Comparison of ENCODE assay signal across 1 cellular context in genomic region chr6:154733610-154734379, GRCh38.
TF ChIP-seq lines count a peak whose summit lies in the region.

No MANE protein-coding gene starts in this region.

TF ChIP-seq in H1, 55 proteins besides CTCF, POLR2A, EP300 and RAD21:
- TF ChIP-seq RNF2 (IDR thresholded peaks at IDR 0.05; ENCODE audit: borderline replicate concordance, low read depth, low read length, missing control alignments, poor library complexity, severe bottlenecking) (no peak), RFX5 (IDR thresholded peaks at IDR 0.05; ENCODE audit: borderline replicate concordance, low read depth, low read length) (no peak), CTBP2 (IDR thresholded peaks at IDR 0.05; ENCODE audit: borderline replicate concordance, insufficient read depth, insufficient read length, low read length) (no peak), EGR1 (IDR thresholded peaks at IDR 0.05; ENCODE audit: borderline replicate concordance, low read depth, low read length) (peak; percentile 5; the same call in 1 of the 2 replicates), ATF2 (IDR thresholded peaks at IDR 0.05; ENCODE audit: low read length) (no peak), CEBPB (IDR thresholded peaks at IDR 0.05; ENCODE audit: low read depth, low read length) (no peak), BRCA1 (IDR thresholded peaks at IDR 0.05; ENCODE audit: low read depth, low read length) (no peak), RXRA (IDR thresholded peaks at IDR 0.05; ENCODE audit: insufficient read depth, low read depth, low read length) (no peak), TCF12 (IDR thresholded peaks at IDR 0.05; ENCODE audit: low read depth, low read length) (no peak), KDM5A (IDR thresholded peaks at IDR 0.05; ENCODE audit: low read length) (no peak), KDM1A (IDR thresholded peaks at IDR 0.05; ENCODE audit: borderline replicate concordance, low read length) (peak; percentile 69; the same call in 1 of the 2 replicates), CREB1 (IDR thresholded peaks at IDR 0.05) (peak; percentile 33; the same call in 1 of the 2 replicates), KDM4A (IDR thresholded peaks at IDR 0.05; ENCODE audit: low read depth, low read length, severe bottlenecking) (no peak), CHD1 (IDR thresholded peaks at IDR 0.05; ENCODE audit: low read depth, low read length) (no peak), SP2 (IDR thresholded peaks at IDR 0.05; ENCODE audit: low read length) (peak; percentile 17; the same call in 1 of the 2 replicates), TAF1 (IDR thresholded peaks at IDR 0.05; ENCODE audit: low read depth, low read length) (peak; percentile 90), SP1 (IDR thresholded peaks at IDR 0.05; ENCODE audit: low read depth, low read length) (peak; percentile 78), NANOG (IDR thresholded peaks at IDR 0.05; ENCODE audit: insufficient read depth, low read depth, low read length, poor library complexity, severe bottlenecking) (no peak), TBP (IDR thresholded peaks at IDR 0.05; ENCODE audit: low read depth, low read length) (peak; percentile 93), SP4 (IDR thresholded peaks at IDR 0.05; ENCODE audit: low read length) (no peak), SIN3A (conservative IDR thresholded peaks at IDR 0.05 in 1 of 2, IDR thresholded peaks at IDR 0.05 in 1 of 2; ENCODE audit: low read depth in 1 of 2, low read length in 2 of 2) (peak in 1 of 2 experiments; percentile 58; a peak in 2 of 4 replicates), E2F6 (IDR thresholded peaks at IDR 0.05) (peak; percentile 75), GTF2F1 (IDR thresholded peaks at IDR 0.05; ENCODE audit: borderline replicate concordance, low read depth, low read length) (no peak), PHF8 (conservative IDR thresholded peaks at IDR 0.05; ENCODE audit: low read depth, low read length) (peak; percentile 83), POU5F1 (IDR thresholded peaks at IDR 0.05; ENCODE audit: low read depth, low read length) (no peak), CBX5 (IDR thresholded peaks at IDR 0.05; ENCODE audit: low read depth, low read length) (no peak), FOSL1 (IDR thresholded peaks at IDR 0.05; ENCODE audit: insufficient read depth, low read depth, low read length) (no peak), GABPA (IDR thresholded peaks at IDR 0.05; ENCODE audit: borderline replicate concordance, insufficient read depth, low read length) (peak; percentile 20; the same call in 1 of the 2 replicates), POLR2AphosphoS5 (IDR thresholded peaks at IDR 0.05; ENCODE audit: low read depth, low read length) (peak; percentile 89), BCL11A (IDR thresholded peaks at IDR 0.05; ENCODE audit: low read depth in 2 of 2, low read length in 2 of 2) (no peak), HDAC6 (IDR thresholded peaks at IDR 0.05; ENCODE audit: low read depth, low read length) (no peak), CHD2 (IDR thresholded peaks at IDR 0.05; ENCODE audit: low read length) (peak; percentile 10; the same call in 1 of the 2 replicates)
- TF ChIP-seq, protein P1, sequence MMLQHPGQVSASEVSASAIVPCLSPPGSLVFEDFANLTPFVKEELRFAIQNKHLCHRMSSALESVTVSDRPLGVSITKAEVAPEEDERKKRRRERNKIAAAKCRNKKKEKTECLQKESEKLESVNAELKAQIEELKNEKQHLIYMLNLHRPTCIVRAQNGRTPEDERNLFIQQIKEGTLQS (IDR thresholded peaks at IDR 0.05; ENCODE audit: insufficient read depth, low read depth, low read length): no peak
- TF ChIP-seq, protein P2, sequence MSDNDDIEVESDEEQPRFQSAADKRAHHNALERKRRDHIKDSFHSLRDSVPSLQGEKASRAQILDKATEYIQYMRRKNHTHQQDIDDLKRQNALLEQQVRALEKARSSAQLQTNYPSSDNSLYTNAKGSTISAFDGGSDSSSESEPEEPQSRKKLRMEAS (IDR thresholded peaks at IDR 0.05): no peak; the same call in 1 of the 2 replicates
- TF ChIP-seq, protein P3, sequence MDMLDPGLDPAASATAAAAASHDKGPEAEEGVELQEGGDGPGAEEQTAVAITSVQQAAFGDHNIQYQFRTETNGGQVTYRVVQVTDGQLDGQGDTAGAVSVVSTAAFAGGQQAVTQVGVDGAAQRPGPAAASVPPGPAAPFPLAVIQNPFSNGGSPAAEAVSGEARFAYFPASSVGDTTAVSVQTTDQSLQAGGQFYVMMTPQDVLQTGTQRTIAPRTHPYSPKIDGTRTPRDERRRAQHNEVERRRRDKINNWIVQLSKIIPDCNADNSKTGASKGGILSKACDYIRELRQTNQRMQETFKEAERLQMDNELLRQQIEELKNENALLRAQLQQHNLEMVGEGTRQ (IDR thresholded peaks at IDR 0.05; ENCODE audit: low read length): peak; percentile 6; the same call in 1 of the 2 replicates
- TF ChIP-seq, protein P4, sequence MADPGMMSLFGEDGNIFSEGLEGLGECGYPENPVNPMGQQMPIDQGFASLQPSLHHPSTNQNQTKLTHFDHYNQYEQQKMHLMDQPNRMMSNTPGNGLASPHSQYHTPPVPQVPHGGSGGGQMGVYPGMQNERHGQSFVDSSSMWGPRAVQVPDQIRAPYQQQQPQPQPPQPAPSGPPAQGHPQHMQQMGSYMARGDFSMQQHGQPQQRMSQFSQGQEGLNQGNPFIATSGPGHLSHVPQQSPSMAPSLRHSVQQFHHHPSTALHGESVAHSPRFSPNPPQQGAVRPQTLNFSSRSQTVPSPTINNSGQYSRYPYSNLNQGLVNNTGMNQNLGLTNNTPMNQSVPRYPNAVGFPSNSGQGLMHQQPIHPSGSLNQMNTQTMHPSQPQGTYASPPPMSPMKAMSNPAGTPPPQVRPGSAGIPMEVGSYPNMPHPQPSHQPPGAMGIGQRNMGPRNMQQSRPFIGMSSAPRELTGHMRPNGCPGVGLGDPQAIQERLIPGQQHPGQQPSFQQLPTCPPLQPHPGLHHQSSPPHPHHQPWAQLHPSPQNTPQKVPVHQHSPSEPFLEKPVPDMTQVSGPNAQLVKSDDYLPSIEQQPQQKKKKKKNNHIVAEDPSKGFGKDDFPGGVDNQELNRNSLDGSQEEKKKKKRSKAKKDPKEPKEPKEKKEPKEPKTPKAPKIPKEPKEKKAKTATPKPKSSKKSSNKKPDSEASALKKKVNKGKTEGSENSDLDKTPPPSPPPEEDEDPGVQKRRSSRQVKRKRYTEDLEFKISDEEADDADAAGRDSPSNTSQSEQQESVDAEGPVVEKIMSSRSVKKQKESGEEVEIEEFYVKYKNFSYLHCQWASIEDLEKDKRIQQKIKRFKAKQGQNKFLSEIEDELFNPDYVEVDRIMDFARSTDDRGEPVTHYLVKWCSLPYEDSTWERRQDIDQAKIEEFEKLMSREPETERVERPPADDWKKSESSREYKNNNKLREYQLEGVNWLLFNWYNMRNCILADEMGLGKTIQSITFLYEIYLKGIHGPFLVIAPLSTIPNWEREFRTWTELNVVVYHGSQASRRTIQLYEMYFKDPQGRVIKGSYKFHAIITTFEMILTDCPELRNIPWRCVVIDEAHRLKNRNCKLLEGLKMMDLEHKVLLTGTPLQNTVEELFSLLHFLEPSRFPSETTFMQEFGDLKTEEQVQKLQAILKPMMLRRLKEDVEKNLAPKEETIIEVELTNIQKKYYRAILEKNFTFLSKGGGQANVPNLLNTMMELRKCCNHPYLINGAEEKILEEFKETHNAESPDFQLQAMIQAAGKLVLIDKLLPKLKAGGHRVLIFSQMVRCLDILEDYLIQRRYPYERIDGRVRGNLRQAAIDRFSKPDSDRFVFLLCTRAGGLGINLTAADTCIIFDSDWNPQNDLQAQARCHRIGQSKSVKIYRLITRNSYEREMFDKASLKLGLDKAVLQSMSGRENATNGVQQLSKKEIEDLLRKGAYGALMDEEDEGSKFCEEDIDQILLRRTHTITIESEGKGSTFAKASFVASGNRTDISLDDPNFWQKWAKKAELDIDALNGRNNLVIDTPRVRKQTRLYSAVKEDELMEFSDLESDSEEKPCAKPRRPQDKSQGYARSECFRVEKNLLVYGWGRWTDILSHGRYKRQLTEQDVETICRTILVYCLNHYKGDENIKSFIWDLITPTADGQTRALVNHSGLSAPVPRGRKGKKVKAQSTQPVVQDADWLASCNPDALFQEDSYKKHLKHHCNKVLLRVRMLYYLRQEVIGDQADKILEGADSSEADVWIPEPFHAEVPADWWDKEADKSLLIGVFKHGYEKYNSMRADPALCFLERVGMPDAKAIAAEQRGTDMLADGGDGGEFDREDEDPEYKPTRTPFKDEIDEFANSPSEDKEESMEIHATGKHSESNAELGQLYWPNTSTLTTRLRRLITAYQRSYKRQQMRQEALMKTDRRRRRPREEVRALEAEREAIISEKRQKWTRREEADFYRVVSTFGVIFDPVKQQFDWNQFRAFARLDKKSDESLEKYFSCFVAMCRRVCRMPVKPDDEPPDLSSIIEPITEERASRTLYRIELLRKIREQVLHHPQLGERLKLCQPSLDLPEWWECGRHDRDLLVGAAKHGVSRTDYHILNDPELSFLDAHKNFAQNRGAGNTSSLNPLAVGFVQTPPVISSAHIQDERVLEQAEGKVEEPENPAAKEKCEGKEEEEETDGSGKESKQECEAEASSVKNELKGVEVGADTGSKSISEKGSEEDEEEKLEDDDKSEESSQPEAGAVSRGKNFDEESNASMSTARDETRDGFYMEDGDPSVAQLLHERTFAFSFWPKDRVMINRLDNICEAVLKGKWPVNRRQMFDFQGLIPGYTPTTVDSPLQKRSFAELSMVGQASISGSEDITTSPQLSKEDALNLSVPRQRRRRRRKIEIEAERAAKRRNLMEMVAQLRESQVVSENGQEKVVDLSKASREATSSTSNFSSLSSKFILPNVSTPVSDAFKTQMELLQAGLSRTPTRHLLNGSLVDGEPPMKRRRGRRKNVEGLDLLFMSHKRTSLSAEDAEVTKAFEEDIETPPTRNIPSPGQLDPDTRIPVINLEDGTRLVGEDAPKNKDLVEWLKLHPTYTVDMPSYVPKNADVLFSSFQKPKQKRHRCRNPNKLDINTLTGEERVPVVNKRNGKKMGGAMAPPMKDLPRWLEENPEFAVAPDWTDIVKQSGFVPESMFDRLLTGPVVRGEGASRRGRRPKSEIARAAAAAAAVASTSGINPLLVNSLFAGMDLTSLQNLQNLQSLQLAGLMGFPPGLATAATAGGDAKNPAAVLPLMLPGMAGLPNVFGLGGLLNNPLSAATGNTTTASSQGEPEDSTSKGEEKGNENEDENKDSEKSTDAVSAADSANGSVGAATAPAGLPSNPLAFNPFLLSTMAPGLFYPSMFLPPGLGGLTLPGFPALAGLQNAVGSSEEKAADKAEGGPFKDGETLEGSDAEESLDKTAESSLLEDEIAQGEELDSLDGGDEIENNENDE (IDR thresholded peaks at IDR 0.05; ENCODE audit: insufficient replicate concordance, low read length): no peak
